Comparison of ENCODE assay signal across 8 cellular contexts in the genomic region with DNA sequence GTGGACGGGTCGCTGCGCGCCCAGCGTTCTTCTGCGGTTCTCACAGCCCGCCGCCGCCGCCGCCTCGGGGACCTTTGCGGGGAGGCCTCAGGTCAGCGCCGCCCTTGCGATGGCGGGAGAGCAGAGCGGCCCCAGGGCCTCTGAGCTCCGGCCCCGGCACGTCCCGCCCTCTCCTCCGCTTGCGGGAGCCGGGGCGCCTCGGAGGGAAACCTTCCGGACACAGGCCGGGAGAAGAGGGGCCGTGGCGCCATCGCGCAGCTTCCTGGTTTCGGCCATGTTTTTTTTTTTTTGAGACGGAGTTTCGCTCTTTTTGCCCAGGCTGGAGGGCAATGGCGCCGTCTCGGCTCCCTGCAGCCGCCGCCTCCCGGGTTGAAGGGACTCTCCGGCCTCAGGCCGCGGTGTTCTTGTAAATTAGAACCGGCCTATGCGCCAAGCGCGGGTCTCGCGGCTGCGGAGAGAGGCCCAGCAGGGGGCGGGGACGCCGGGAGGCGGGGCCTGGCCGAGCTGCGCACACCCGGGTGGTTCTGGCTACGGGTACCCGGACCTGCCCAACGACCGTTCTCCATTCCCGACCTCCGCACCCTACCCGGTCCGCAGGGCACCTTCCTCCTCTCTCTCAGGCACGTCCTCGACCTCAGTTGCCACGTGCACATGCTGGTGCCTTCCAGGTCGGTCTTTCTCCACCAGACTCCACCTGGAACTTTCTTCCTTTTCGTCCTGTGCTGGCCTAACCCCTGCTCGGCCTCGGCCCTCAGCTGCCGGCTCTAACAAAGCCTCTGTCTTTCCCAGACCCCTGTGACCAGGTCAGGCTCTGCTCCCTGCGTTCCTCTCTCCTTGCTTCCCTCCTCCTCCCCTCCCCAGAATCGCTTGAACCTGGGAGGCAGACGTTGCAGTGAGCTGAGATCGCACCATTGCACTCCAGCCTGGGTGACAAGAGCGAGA. TPM values are rescaled to one million over a fixed set of nuclear protein-coding genes. Genes with fewer than 3 reads are reported as not detected.
DNase-seq lines count a peak whose midpoint lies in the region; ATAC-seq and TF ChIP-seq lines count a peak whose summit lies in the region.

No MANE protein-coding gene starts in this region.

- intact Hi-C loops in mucosa of descending colon (cut with DNase I, micrococcal nuclease): no loop called here

- peak overlapping the region; percentile 93 for H3K27ac ChIP-seq in C4-2B

- DNase-seq in NOMO-1 (lab: John Stamatoyannopoulos, UW; ENCODE audit: unreplicated experiment in 2 of 2): peak; percentile 66 to 76
- DNase-seq in activated T-cell treated with anti-CD3 and anti-CD28 coated beads for 4 hours: peak; percentile 65
- DNase-seq in epidermal melanocyte (ENCODE audit: insufficient read length, low spot score): peak; percentile 70
- peak; percentile 92 to 94 (median 93) for DNase-seq in mucosa of descending colon
- peak; percentile 71 for DNase-seq in stimulated activated CD8-positive, alpha-beta memory T cell treated with anti-CD3 and anti-CD28 coated beads, Interleukin-4, amount 100 ng/mL, for 24 hours (ENCODE audit: low read depth)

- ATAC-seq in GM19035 (IDR thresholded peaks at IDR 0.05; ENCODE audit: unreplicated experiment) (peak; percentile 76), HG03196 (IDR thresholded peaks at IDR 0.05; ENCODE audit: unreplicated experiment) (peak; percentile 78), mucosa of descending colon (peak; percentile 97)

- peaks cover 7% of the 10 kb centered on the region for H3K4me1 ChIP-seq in mucosa of descending colon (ENCODE audit: low read depth)

- peak overlapping the region; percentile 78 for H3K4me3 ChIP-seq in mucosa of descending colon

- H3K9me3 ChIP-seq in mucosa of descending colon: peaks cover 10% of the 10 kb centered on the region

- H3K36me3 ChIP-seq in mucosa of descending colon (ENCODE audit: low read depth): no peaks in the 10 kb centered on the region

- TF ChIP-seq CTCF in C4-2B (conservative IDR thresholded peaks at IDR 0.05) (no peak), mucosa of descending colon (IDR thresholded peaks at IDR 0.05) (no peak)

RNA-seq across cellular contexts. Expression of a gene that starts 28.8 kb away (rescaled TPM):
- 100 to 1,000 TPM in 2 of 3 donors, 10 to 100 TPM in 1; 89.8 to 117 (median 104) TPM for total RNA-seq in mucosa of descending colon

RNA-seq across cellular contexts. Expression of a gene that starts 29.7 kb away (rescaled TPM):
- total RNA-seq in mucosa of descending colon: 10 to 100 TPM; 37.3 to 41.5 (median 40.2) TPM

Comparison
In these comparisons a context has a peak if more than half of its experiments do, and no peak if none do; other contexts are left out.
1. Peak in every context shown above with its lines: DNase-seq, ATAC-seq, H3K4me3 ChIP-seq and H3K27ac ChIP-seq.